In genomic region chr11:44766112-44766971, GRCh38 we compare ENCODE assay signal across 11 cellular contexts. TPM values are rescaled to one million over a fixed set of nuclear protein-coding genes. Genes with fewer than 3 reads are reported as not detected.
A peak's percentile ranks its signal among the peaks of the same experiment; 100 is the strongest.
DNase-seq lines count a peak whose midpoint lies in the region; ATAC-seq and TF ChIP-seq lines count a peak whose summit lies in the region.
"Had no signal": no experiment of that assay in that cellular context is flagged by ENCODE, and none has a peak within 500 bp of the region (broad histone marks: within the 10 kb centered on the region; RNA-seq: fewer than 3 reads in every experiment).

No MANE protein-coding gene starts in this region.

- H3K27me3 Mint-ChIP-seq in WTC11 (ENCODE audit: low read depth) = no peaks in the 10 kb centered on the region; the same call in 1 of the 2 replicates
- H3K27me3 Mint-ChIP-seq in activated CD4-positive, alpha-beta T cell treated with anti-CD3 and anti-CD28 coated beads for 36 hours = no peaks in the 10 kb centered on the region
- H3K27me3 Mint-ChIP-seq: T-helper 17 cell had no signal

- peaks cover 16% of the 10 kb centered on the region for H3K9me3 Mint-ChIP-seq in WTC11
- H3K9me3 Mint-ChIP-seq in activated CD4-positive, alpha-beta T cell treated with anti-CD3 and anti-CD28 coated beads for 36 hours (ENCODE audit: low read depth) = peaks cover 2% of the 10 kb centered on the region

- H3K4me1 ChIP-seq in right atrium auricular region = peaks cover 0 to 77% of the 10 kb centered on the region in 2 donors

- intact Hi-C loops in activated CD4-positive, alpha-beta T cell treated with anti-CD3 and anti-CD28 coated beads for 36 hours (cut with DNase I, micrococcal nuclease) = no loop called here

- CTCF ChIA-PET in HEK293T (lab: Yijun Ruan, JAX) = interaction anchor here (1.0 to 1.4 kb wide), 3 partner anchors 9 to 10 kb away, joined by 4 to 7 read pairs (median 6); no protein-coding TSS in a partner anchor
- CTCF ChIA-PET in WTC11 (lab: Charles Lee) = interaction anchor here (1.1 to 1.8 kb wide), 7 partner anchors 9 to 207 kb away, joined by 3 to 9 read pairs (median 3); no protein-coding TSS in a partner anchor
- CTCF ChIA-PET in activated CD4-positive, alpha-beta T cell treated with anti-CD3 and anti-CD28 coated beads for 36 hours (lab: Charles Lee) = interaction anchor here (0.6 to 1.7 kb wide), 5 partner anchors 8 to 133 kb away, joined by 3 to 12 read pairs (median 3); no protein-coding TSS in a partner anchor

- ATAC-seq in WTC11 = peak; percentile 33; the same call in 1 of the 2 replicates
- no peak for ATAC-seq in GM19397 (IDR thresholded peaks at IDR 0.05; ENCODE audit: unreplicated experiment)
- ATAC-seq in activated CD4-positive, alpha-beta T cell treated with anti-CD3 and anti-CD28 coated beads for 36 hours = no peak
- no peak for ATAC-seq in GM21381 (IDR thresholded peaks at IDR 0.05; ENCODE audit: unreplicated experiment)
- ATAC-seq: T-helper 17 cell had no signal

- TF ChIP-seq CTCF in WTC11 (IDR thresholded peaks at IDR 0.05) (no peak), right atrium auricular region (IDR thresholded peaks at IDR 0.05) (no peak)

- H3K27me3 ChIP-seq in right atrium auricular region = no peaks in the 10 kb centered on the region

- no peaks in the 10 kb centered on the region for H3K9me3 ChIP-seq in right atrium auricular region

- POLR2A ChIA-PET in HEK293T (lab: Yijun Ruan, JAX) (no interaction called here), WTC11 (lab: Charles Lee) (no interaction called here)
- POLR2A ChIA-PET in activated CD4-positive, alpha-beta T cell treated with anti-CD3 and anti-CD28 coated beads for 36 hours (lab: Charles Lee) = no interaction called here

- peaks cover 6% of the 10 kb centered on the region for H3K36me3 ChIP-seq in right atrium auricular region

- peak overlapping the region; percentile 33; the same call in 1 of the 2 replicates for H3K27ac Mint-ChIP-seq in WTC11
- H3K27ac Mint-ChIP-seq in activated CD4-positive, alpha-beta T cell treated with anti-CD3 and anti-CD28 coated beads for 36 hours = no peak overlapping the region
- H3K27ac Mint-ChIP-seq: T-helper 17 cell had no signal

- H3K4me3 ChIP-seq in right atrium auricular region = no peak overlapping the region

- peaks cover 31% of the 10 kb centered on the region for H3K36me3 Mint-ChIP-seq in WTC11
- H3K36me3 Mint-ChIP-seq in activated CD4-positive, alpha-beta T cell treated with anti-CD3 and anti-CD28 coated beads for 36 hours (ENCODE audit: low read depth) = peaks cover 4% of the 10 kb centered on the region

- no peak overlapping the region for H3K4me3 Mint-ChIP-seq in WTC11
- no peak overlapping the region for H3K4me3 Mint-ChIP-seq in activated CD4-positive, alpha-beta T cell treated with anti-CD3 and anti-CD28 coated beads for 36 hours
- H3K4me3 Mint-ChIP-seq: T-helper 17 cell had no signal

- DNase-seq in HEK293T (ENCODE audit: extremely low spot score) = peak; percentile 21
- no peak for DNase-seq in WTC11 (ENCODE audit: low spot score)
- peak; percentile 81 for DNase-seq in right atrium auricular region (ENCODE audit: low spot score)
- DNase-seq in smooth muscle cell of the brain vasculature (ENCODE audit: low read depth, low spot score) = peak; percentile 96
- DNase-seq in NCI-H2107 (lab: John Stamatoyannopoulos, UW) = no peak
- no peak for DNase-seq in activated CD4-positive, alpha-beta T cell treated with anti-CD3 and anti-CD28 coated beads for 36 hours
- DNase-seq: cortex of kidney, retina, T-helper 17 cell had no signal

- H3K4me1 Mint-ChIP-seq in WTC11 = peaks cover 53% of the 10 kb centered on the region
- peaks cover 3% of the 10 kb centered on the region for H3K4me1 Mint-ChIP-seq in activated CD4-positive, alpha-beta T cell treated with anti-CD3 and anti-CD28 coated beads for 36 hours

- H3K27ac ChIP-seq in right atrium auricular region = peak overlapping the region; percentile 83 to 90

TF ChIP-seq in HEK293T, 16 proteins besides CTCF, POLR2A, EP300 and RAD21:
- TF ChIP-seq FOXK2 (IDR thresholded peaks at IDR 0.05) (no peak), HDGF (IDR thresholded peaks at IDR 0.05; ENCODE audit: borderline replicate concordance) (no peak), SUZ12 (IDR thresholded peaks at IDR 0.05) (no peak), LEF1 (IDR thresholded peaks at IDR 0.05; ENCODE audit: borderline replicate concordance) (no peak), ZNF384 (IDR thresholded peaks at IDR 0.05) (no peak), L3MBTL2 (conservative IDR thresholded peaks at IDR 0.05) (no peak), ELF4 (IDR thresholded peaks at IDR 0.05) (no peak), BHLHE40 (IDR thresholded peaks at IDR 0.05; ENCODE audit: borderline replicate concordance) (no peak), TARDBP (IDR thresholded peaks at IDR 0.05) (no peak), NFRKB (IDR thresholded peaks at IDR 0.05) (no peak), FOXA1 (IDR thresholded peaks at IDR 0.05) (no peak), ARNT (IDR thresholded peaks at IDR 0.05) (no peak)

TF ChIP-seq in WTC11, 78 proteins besides CTCF, POLR2A, EP300 and RAD21:
- TF ChIP-seq GTF2I (CRISPR knock-in tag; conservative IDR thresholded peaks at IDR 0.05) (0 out of 2 replicates have a peak, but pooled peaks have one; percentile 47), CREM (CRISPR knock-in tag; IDR thresholded peaks at IDR 0.05) (no peak)

RNA-seq across cellular contexts. Expression of gene TSPAN18, which starts 39.6 kb away (rescaled TPM):
- total RNA-seq in WTC11 (2021) = 35.2 to 44.7 TPM (median 37.6 TPM) in 3 replicates
- total RNA-seq in right atrium auricular region = 10 to 100 TPM; 76.3 to 79.3 TPM
- total RNA-seq in activated CD4-positive, alpha-beta T cell treated with anti-CD3 and anti-CD28 coated beads for 36 hours = 1 to 10 TPM; 1.4 to 2.3 TPM

Comparison
In these comparisons a context has a peak if more than half of its experiments do, and no peak if none do; other contexts are left out.
1. DNase-seq: peak in HEK293T (single experiment), right atrium auricular region (single experiment) and smooth muscle cell of the brain vasculature (single experiment); none in WTC11 (single experiment), NCI-H2107 (single experiment) and activated CD4-positive, alpha-beta T cell treated with anti-CD3 and anti-CD28 coated beads for 36 hours (single experiment).
2. RNA of gene TSPAN18, which starts 39.6 kb away (total RNA-seq): 76.3 to 79.3 TPM in right atrium auricular region and 35.2 to 44.7 TPM in WTC11; 1.4 to 2.3 TPM in activated CD4-positive, alpha-beta T cell treated with anti-CD3 and anti-CD28 coated beads for 36 hours; every median in the first group is over 10 times any median in the second.